ENCODE assay signal across 8 cellular contexts in the genomic region with DNA sequence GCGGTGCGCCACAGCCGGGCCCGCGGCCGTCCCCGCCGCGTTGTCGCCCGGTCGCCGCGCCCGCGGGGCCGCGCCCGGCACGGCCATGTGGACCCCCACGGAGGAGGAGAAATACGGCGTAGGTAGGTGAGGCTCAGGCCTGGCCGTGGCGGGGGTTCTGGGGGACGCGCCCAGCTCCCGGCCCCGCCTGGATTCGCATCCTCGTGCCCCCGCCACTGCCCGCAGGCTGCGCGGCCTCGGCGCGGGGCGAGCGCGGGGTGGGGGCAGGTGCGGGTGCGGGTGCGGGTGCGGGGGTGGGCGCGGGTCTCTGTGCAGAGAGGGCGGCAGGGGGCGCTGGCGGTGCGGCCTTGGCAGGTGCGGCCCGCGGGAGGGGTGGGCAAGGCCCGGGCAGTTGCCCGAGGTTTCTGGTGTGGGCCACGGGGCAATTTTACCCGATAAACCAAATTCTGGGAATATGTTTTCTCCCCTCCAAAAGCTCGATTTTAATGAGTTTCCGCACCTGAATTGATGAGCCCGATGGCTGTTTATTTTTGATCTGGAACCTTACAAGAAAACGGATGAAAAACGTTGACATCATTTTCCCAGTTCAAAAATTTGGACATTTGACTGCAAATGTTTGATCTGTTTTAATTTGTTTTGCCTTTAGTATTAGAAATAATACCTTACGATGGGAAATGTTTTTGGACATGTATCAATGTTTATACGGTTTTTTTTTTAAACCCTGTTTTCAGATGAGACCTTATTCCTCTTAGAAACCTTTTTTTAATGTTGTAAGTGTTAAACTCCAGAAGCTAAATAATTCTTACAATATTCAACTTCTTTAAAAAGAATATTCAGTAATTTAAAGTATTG. TPM values are rescaled to one million over a fixed set of nuclear protein-coding genes. Genes with fewer than 3 reads are reported as not detected.
DNase-seq lines count a peak whose midpoint lies in the region; ATAC-seq and TF ChIP-seq lines count a peak whose summit lies in the region.

No MANE protein-coding gene starts in this region.

- peak overlapping the region; percentile 69 for H3K4me3 Mint-ChIP-seq in activated CD4-positive, alpha-beta T cell treated with anti-CD3 and anti-CD28 coated beads for 36 hours

- peak overlapping the region; percentile 58 for H3K9ac ChIP-seq in HUES64 (ENCODE audit: low read depth, low read length)

- peak overlapping the region; percentile 68 for H3K4me3 ChIP-seq in HUES64 (ENCODE audit: low read length)
- peak overlapping the region; percentile 26 for H3K4me3 ChIP-seq in lower leg skin (ENCODE audit: low read depth, poor library complexity, severe bottlenecking)

- CTCF ChIA-PET in activated CD4-positive, alpha-beta T cell treated with anti-CD3 and anti-CD28 coated beads for 36 hours (lab: Charles Lee) = interaction anchor here (0.6 to 3.4 kb wide), 12 partner anchors 8 to 554 kb away, joined by 3 to 24 read pairs (median 4); partner anchors contain the start of gene MAPKAPK3

- H3K36me3 ChIP-seq in HUES64 (ENCODE audit: insufficient read depth, low read length) = no peaks in the 10 kb centered on the region

- no peaks in the 10 kb centered on the region for H3K9me3 ChIP-seq in HUES64 (ENCODE audit: insufficient read depth, low read depth, low read length)

- no peaks in the 10 kb centered on the region for H3K9me3 Mint-ChIP-seq in activated CD4-positive, alpha-beta T cell treated with anti-CD3 and anti-CD28 coated beads for 36 hours (ENCODE audit: low read depth)

- no peak overlapping the region for H3K27ac ChIP-seq in HUES64 (ENCODE audit: low read depth, low read length)

- no peaks in the 10 kb centered on the region for H3K36me3 Mint-ChIP-seq in activated CD4-positive, alpha-beta T cell treated with anti-CD3 and anti-CD28 coated beads for 36 hours (ENCODE audit: low read depth)

- ATAC-seq in activated CD4-positive, alpha-beta T cell treated with anti-CD3 and anti-CD28 coated beads for 36 hours = peak; percentile 72

- DNase-seq in COLO668 (lab: John Stamatoyannopoulos, UW; ENCODE audit: unreplicated experiment) (peak; percentile 50), cerebellar cortex (ENCODE audit: low spot score) (peak; percentile 58), lower leg skin (ENCODE audit: low spot score in 2 of 2) (peak in 1 of 2 donors; percentile 80), glomerular visceral epithelial cell (ENCODE audit: extremely low spot score) (no peak), KG1 (lab: John Stamatoyannopoulos, UW) (no peak)
- peak; percentile 87 for DNase-seq in activated CD4-positive, alpha-beta T cell treated with anti-CD3 and anti-CD28 coated beads for 36 hours
- DNase-seq in stimulated activated CD8-positive, alpha-beta memory T cell treated with anti-CD3 and anti-CD28 coated beads, Interleukin-12 subunit alpha, Interleukin-12 subunit beta, amount 100 ng/mL, for 4 hours (ENCODE audit: low read depth) = peak; percentile 37

- peaks cover 23% of the 10 kb centered on the region for H3K4me1 ChIP-seq in HUES64 (ENCODE audit: insufficient read depth, low read length)

- TF ChIP-seq CTCF in lower leg skin (IDR thresholded peaks at IDR 0.05) = no peak

- WGBS in HUES64 = 2% methylated on average over 64 of the region's 65 CpGs
- WGBS in lower leg skin, 2 donors = 7 to 8% methylated on average over 18 to 23 of the region's 65 CpGs

- POLR2A ChIA-PET in activated CD4-positive, alpha-beta T cell treated with anti-CD3 and anti-CD28 coated beads for 36 hours (lab: Charles Lee) = no interaction called here

- peaks cover 33% of the 10 kb centered on the region for H3K27me3 ChIP-seq in HUES64 (ENCODE audit: insufficient read depth, low read length)

- TF ChIP-seq POLR2A in lower leg skin (IDR thresholded peaks at IDR 0.05) = no peak

- H3K27me3 Mint-ChIP-seq in activated CD4-positive, alpha-beta T cell treated with anti-CD3 and anti-CD28 coated beads for 36 hours = peaks cover 39% of the 10 kb centered on the region

- peak overlapping the region; percentile 55 for H3K27ac Mint-ChIP-seq in activated CD4-positive, alpha-beta T cell treated with anti-CD3 and anti-CD28 coated beads for 36 hours

- peaks cover 10% of the 10 kb centered on the region for H3K4me1 Mint-ChIP-seq in activated CD4-positive, alpha-beta T cell treated with anti-CD3 and anti-CD28 coated beads for 36 hours

- intact Hi-C loops in activated CD4-positive, alpha-beta T cell treated with anti-CD3 and anti-CD28 coated beads for 36 hours (cut with DNase I, micrococcal nuclease) = loop anchor here (1.0 to 10.0 kb wide), 3 partner anchors 103 to 709 kb away; partner anchors contain the start of gene MANF (in 1 of the 2)
- intact Hi-C loops in lower leg skin (cut with DNase I; ENCODE audit: low total_unique reads) = no loop called here

RNA-seq across cellular contexts. Expression of gene DOCK3, which starts 0.7 kb away (rescaled TPM):
- polyA plus RNA-seq in HUES64 (2013, experiment 1 of 2) = 1.5 TPM
- 1.7 TPM for polyA plus RNA-seq in HUES64 (2013, experiment 2 of 2)
- 1 to 10 TPM; 2.5 to 2.6 TPM for total RNA-seq in activated CD4-positive, alpha-beta T cell treated with anti-CD3 and anti-CD28 coated beads for 36 hours
- 1 to 10 TPM; 2.0 to 4.5 (median 3.0) TPM for total RNA-seq in lower leg skin

RNA-seq across cellular contexts. Expression of gene MAPKAPK3, which starts 58.5 kb away (rescaled TPM):
- 32.3 TPM for polyA plus RNA-seq in HUES64 (2013, experiment 1 of 2)
- 32.8 TPM for polyA plus RNA-seq in HUES64 (2013, experiment 2 of 2)
- total RNA-seq in activated CD4-positive, alpha-beta T cell treated with anti-CD3 and anti-CD28 coated beads for 36 hours = 100 to 1,000 TPM; 178 to 218 TPM
- total RNA-seq in lower leg skin = 100 to 1,000 TPM in 2 of 4 donors, 10 to 100 TPM in 2; 65.2 to 128 (median 91.7) TPM

Comparison
In these comparisons a context has a peak if more than half of its experiments do, and no peak if none do; other contexts are left out.
1. DNase-seq: peak in COLO668 (single experiment), activated CD4-positive, alpha-beta T cell treated with anti-CD3 and anti-CD28 coated beads for 36 hours (single experiment), cerebellar cortex (single experiment) and stimulated activated CD8-positive, alpha-beta memory T cell treated with anti-CD3 and anti-CD28 coated beads, Interleukin-12 subunit alpha, Interleukin-12 subunit beta, amount 100 ng/mL, for 4 hours (single experiment); none in glomerular visceral epithelial cell (single experiment) and KG1 (single experiment).